14 cellular contexts compared by ENCODE assay signal in the genomic region with DNA sequence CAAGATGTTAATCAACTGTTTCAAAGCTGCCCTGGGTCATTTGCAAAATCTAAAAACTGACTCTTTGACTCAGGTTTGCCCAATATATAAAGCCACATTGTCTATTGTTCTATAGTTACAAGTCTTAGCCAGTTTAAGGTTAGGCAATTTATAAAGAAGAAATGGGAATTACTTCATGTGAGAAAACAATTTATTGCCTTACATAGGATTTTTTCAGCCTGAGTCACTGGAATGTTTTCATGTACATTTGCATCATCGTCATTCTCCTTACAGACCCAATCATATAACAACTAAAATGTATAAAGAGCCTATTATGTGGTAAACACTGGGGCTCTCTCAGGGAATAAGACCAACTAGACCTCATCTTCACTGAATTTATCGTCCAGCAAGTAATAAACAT.
A peak's percentile ranks its signal among the peaks of the same experiment; 100 is the strongest.
DNase-seq lines count a peak whose midpoint lies in the region; ATAC-seq lines count a peak whose summit lies in the region.
"Had no signal": no experiment of that assay in that cellular context is flagged by ENCODE, and none has a peak within 500 bp of the region (broad histone marks: within the 10 kb centered on the region; RNA-seq: fewer than 3 reads in every experiment).

No MANE protein-coding gene starts in this region.

- no peak for ATAC-seq in HG03442 (IDR thresholded peaks at IDR 0.05; ENCODE audit: unreplicated experiment)
- ATAC-seq in HG03378 (IDR thresholded peaks at IDR 0.05; ENCODE audit: unreplicated experiment), result no peak
- ATAC-seq: activated CD8-positive, alpha-beta memory T cell treated with anti-CD3 and anti-CD28 coated beads, Interleukin-2, amount 10 ng/mL, durations not matched to agents 7 days and 5 days had no signal

- DNase-seq in AG20443 (ENCODE audit: low spot score) (peak; percentile 17), HS-27A (ENCODE audit: low read depth) (peak; percentile 86), astrocyte of the hippocampus (ENCODE audit: low read depth, low spot score) (peak; percentile 72), islet precursor cell (peak; percentile 9), DMS79 (lab: John Stamatoyannopoulos, UW) (no peak), DMS114 treated with DMSO at 0.1 percent for 48 hours (lab: John Stamatoyannopoulos, UW; ENCODE audit: unreplicated experiment) (no peak)
- DNase-seq: activated CD8-positive, alpha-beta memory T cell treated with anti-CD3 and anti-CD28 coated beads, Interleukin-2, amount 10 ng/mL, durations not matched to agents 7 days and 5 days; DMS79 treated with DMSO at 0.1 percent for 48 hours; Karpas-422; naive B cell; NCI-H446; stimulated activated CD4-positive, alpha-beta T cell treated with anti-CD3 and anti-CD28 coated beads, Interleukin-2, amount 100 ng/mL, for 24 hours had no signal

Comparison
In these comparisons a context has a peak if more than half of its experiments do, and no peak if none do; other contexts are left out.
1. DNase-seq: peak in AG20443 (single experiment), HS-27A (single experiment), astrocyte of the hippocampus (single experiment) and islet precursor cell (single experiment); none in DMS79 (single experiment) and DMS114 treated with DMSO at 0.1 percent for 48 hours (single experiment).